Comparison of ENCODE assay signal across 23 cellular contexts in the genomic region with DNA sequence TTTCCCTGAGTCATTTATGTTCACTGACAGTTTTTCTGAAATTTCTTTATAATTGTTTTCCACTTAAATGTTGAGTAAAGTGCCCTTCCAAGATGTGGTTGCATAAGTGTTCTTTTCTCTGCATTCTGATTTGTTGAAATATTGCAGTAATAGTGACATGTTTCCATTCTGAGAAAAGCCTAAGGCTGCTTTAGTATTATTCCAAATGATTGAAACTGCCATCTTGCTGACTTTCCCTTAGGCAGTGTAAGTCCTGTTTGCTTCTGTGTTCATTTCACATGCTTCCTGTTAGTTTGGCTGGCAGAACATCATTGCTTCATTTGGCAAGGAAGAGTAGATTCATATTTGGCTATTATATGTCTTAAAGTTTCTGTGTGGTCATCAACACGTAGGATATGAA.
DNase-seq lines count a peak whose midpoint lies in the region; FAIRE-seq lines count a peak whose summit lies in the region.
"Had no signal": no experiment of that assay in that cellular context is flagged by ENCODE, and none has a peak within 500 bp of the region (broad histone marks: within the 10 kb centered on the region; RNA-seq: fewer than 3 reads in every experiment).

No MANE protein-coding gene starts in this region.

- no peak overlapping the region for H2AFZ ChIP-seq in mesenchymal stem cell (ENCODE audit: low read depth, low read length)

- H2AK5ac ChIP-seq in mesenchymal stem cell (ENCODE audit: low read length, severe bottlenecking) = no peak overlapping the region

- no peak overlapping the region for H4K91ac ChIP-seq in mesenchymal stem cell (ENCODE audit: low read length)

- H2BK5ac ChIP-seq in mesenchymal stem cell (ENCODE audit: low read depth, low read length, poor library complexity, severe bottlenecking) = no peak overlapping the region

- H3K14ac ChIP-seq in mesenchymal stem cell (ENCODE audit: low read length in 2 of 2) = no peak overlapping the region

- H3K23ac ChIP-seq in mesenchymal stem cell (ENCODE audit: low read length in 2 of 2) = no peak overlapping the region

- no peak overlapping the region for H4K8ac ChIP-seq in mesenchymal stem cell (ENCODE audit: low read length)

- H3K4me2 ChIP-seq in mesenchymal stem cell (ENCODE audit: low read length, poor library complexity, severe bottlenecking) = no peak overlapping the region

- WGBS in mesenchymal stem cell = no CpG with 5 or more reads among the region's 1 CpG

- H3K4me3 ChIP-seq in mesenchymal stem cell (ENCODE audit: insufficient read depth in 1 of 2, low read depth in 1 of 2, low read length in 2 of 2) = no peak overlapping the region
- H3K4me3 ChIP-seq: ascending aorta, lung, Peyer's patch, uterus had no signal

- H3K79me1 ChIP-seq in mesenchymal stem cell (replicated peaks; ENCODE audit: low read length, poor library complexity, severe bottlenecking) = no peaks in the 10 kb centered on the region

- H3K4me1 ChIP-seq in mesenchymal stem cell (ENCODE audit: control insufficient read depth, insufficient read depth, low read depth, low read length) = no peaks in the 10 kb centered on the region
- H3K4me1 ChIP-seq: ascending aorta, Peyer's patch, uterus had no signal

- no peaks in the 10 kb centered on the region for H3K27me3 ChIP-seq in mesenchymal stem cell (ENCODE audit: control insufficient read depth in 1 of 2, insufficient read depth in 1 of 2, low read length in 2 of 2)
- H3K27me3 ChIP-seq: ascending aorta, Peyer's patch, uterus had no signal

- H3K18ac ChIP-seq in mesenchymal stem cell (ENCODE audit: low read depth in 1 of 2, low read length in 2 of 2) = no peak overlapping the region

- no peak overlapping the region for H2BK15ac ChIP-seq in mesenchymal stem cell (ENCODE audit: low read depth, poor library complexity, severe bottlenecking)

- no peaks in the 10 kb centered on the region for H3K9me3 ChIP-seq in mesenchymal stem cell (ENCODE audit: control insufficient read depth, low read length)
- H3K9me3 ChIP-seq: ascending aorta, Peyer's patch, uterus had no signal

- no peak overlapping the region for H2BK12ac ChIP-seq in mesenchymal stem cell (ENCODE audit: low read length in 2 of 2)

- no peak overlapping the region for H2BK120ac ChIP-seq in mesenchymal stem cell (ENCODE audit: low read depth, low read length)

- no peak overlapping the region for H3K4ac ChIP-seq in mesenchymal stem cell (ENCODE audit: low read depth in 1 of 2, low read length in 2 of 2)

- H3K27ac ChIP-seq in epithelial cell of prostate = peak overlapping the region; percentile 81
- peak overlapping the region; percentile 68 for H3K27ac ChIP-seq in mesenchymal stem cell (ENCODE audit: low read length, poor library complexity, severe bottlenecking)
- H3K27ac ChIP-seq: ascending aorta, Peyer's patch, uterus had no signal

- H3K9ac ChIP-seq in mesenchymal stem cell (ENCODE audit: low read length) = no peak overlapping the region

- FAIRE-seq in RCC 7860 (lab: Jason Lieb, UNC) = no peak

- DNase-seq in ELR (ENCODE audit: low read depth) (peak; percentile 38), RCC 7860 (ENCODE audit: low spot score) (peak; percentile 18), epithelial cell of prostate (ENCODE audit: low read depth, low spot score) (peak; percentile 16), mesenchymal stem cell (peak; percentile 5), NCI-H1417 (lab: John Stamatoyannopoulos, UW) (no peak), HT-29 (ENCODE audit: low spot score) (no peak), NCI-H2171 treated with DMSO at 0.1 percent for 48 hours (lab: John Stamatoyannopoulos, UW) (no peak), COLO668 (lab: John Stamatoyannopoulos, UW; ENCODE audit: unreplicated experiment) (no peak)
- DNase-seq: activated CD4-positive, alpha-beta T cell treated with anti-CD3 and anti-CD28 coated beads, Interleukin-2, amount 50 U/mL, for 1 hour; activated naive CD4-positive, alpha-beta T cell treated with Interleukin-2 at 50 U/mL for 16 hours; activated T-cell treated with anti-CD3 and anti-CD28 coated beads for 4 hours; CD8-positive, alpha-beta memory T cell; cortex of kidney; DMS79; glutamatergic neuron; immature natural killer cell; Kasumi-1; NCI-H1436 treated with DMSO at 0.1 percent for 48 hours; Peyer's patch; stimulated activated CD8-positive, alpha-beta memory T cell treated with anti-CD3 and anti-CD28 coated beads, Interleukin-4, amount 100 ng/mL, for 48 hours; uterus had no signal

- no peaks in the 10 kb centered on the region for H3K36me3 ChIP-seq in mesenchymal stem cell (ENCODE audit: control insufficient read depth in 1 of 2, insufficient read depth in 2 of 2, low read depth in 1 of 2, low read length in 2 of 2)
- H3K36me3 ChIP-seq: ascending aorta, Peyer's patch, uterus had no signal

Comparison
In these comparisons a context has a peak if more than half of its experiments do, and no peak if none do; other contexts are left out.
1. DNase-seq: peak in ELR (single experiment), RCC 7860 (single experiment), epithelial cell of prostate (single experiment) and mesenchymal stem cell (single experiment); none in NCI-H1417 (0 of 3), HT-29 (single experiment), NCI-H2171 treated with DMSO at 0.1 percent for 48 hours (single experiment) and COLO668 (single experiment).